ENCODE assay signal across 29 cellular contexts in genomic region chr11:96049426-96049825, GRCh38.
DNase-seq lines count a peak whose midpoint lies in the region; ATAC-seq, FAIRE-seq and TF ChIP-seq lines count a peak whose summit lies in the region.
"Had no signal": no experiment of that assay in that cellular context is flagged by ENCODE, and none has a peak within 500 bp of the region (broad histone marks: within the 10 kb centered on the region; RNA-seq: fewer than 3 reads in every experiment).

No MANE protein-coding gene starts in this region.

- H3K4me1 ChIP-seq in GM12878 (ENCODE audit: control insufficient read depth, insufficient read depth, low read length) (peaks cover 27% of the 10 kb centered on the region), smooth muscle cell (ENCODE audit: low read depth) (peaks cover 36% of the 10 kb centered on the region), gastrocnemius medialis (peaks cover 8 to 9% of the 10 kb centered on the region in 2 donors)
- H3K4me1 ChIP-seq: pancreas, testis had no signal

- no peak for TF ChIP-seq RAD21 in GM12878 (IDR thresholded peaks at IDR 0.05; ENCODE audit: insufficient read depth, low read depth, low read length)

- no peak for FAIRE-seq in GM12878 (lab: Jason Lieb, UNC)
- FAIRE-seq: endothelial cell of umbilical vein, GM18507, HTR-8/SVneo, pancreas had no signal

- no peak overlapping the region for H3K4me3 Mint-ChIP-seq in HFFc6
- no peak overlapping the region for H3K4me3 Mint-ChIP-seq in activated CD4-positive, alpha-beta T cell treated with anti-CD3 and anti-CD28 coated beads for 36 hours
- H3K4me3 Mint-ChIP-seq: activated CD4-positive, alpha-beta T cell treated with anti-CD3 and anti-CD28 coated beads, Interleukin-2, amount 10 ng/mL, durations not matched to agents 24 days and 14 days; activated CD8-positive, alpha-beta memory T cell treated with anti-CD3 and anti-CD28 coated beads, Interleukin-2, amount 10 ng/mL, durations not matched to agents 7 days and 5 days; activated T-cell treated with anti-CD3 and anti-CD28 coated beads, Interleukin-2, amount 50 U/mL, for 72 hours; CD4-positive, alpha-beta memory T cell; GM23338; nephron progenitor cell; T-helper 17 cell had no signal

- RAD21 ChIA-PET in GM12878 (lab: Charles Lee; ENCODE audit: unreplicated experiment): interaction anchor here (8.2 to 9.0 kb wide), 2 partner anchors 36 to 290 kb away, joined by 69 to 213 read pairs; partner anchors contain the start of gene MAML2

- H2AFZ ChIP-seq in GM12878 (ENCODE audit: control insufficient read depth, low read depth, low read length) (no peak overlapping the region), smooth muscle cell (ENCODE audit: low read depth) (no peak overlapping the region)
- H2AFZ ChIP-seq: GM23338 had no signal

- BruUV-seq in GM12878 (replicated peaks; lab: Mats Ljungman, UMichigan): no TSS peak

- no peaks in the 10 kb centered on the region for H4K20me1 ChIP-seq in GM12878 (ENCODE audit: control insufficient read depth, insufficient read depth)
- no peaks in the 10 kb centered on the region for H4K20me1 ChIP-seq in smooth muscle cell (ENCODE audit: low read depth)

- ATAC-seq in GM12878: no peak
- ATAC-seq in activated CD4-positive, alpha-beta T cell treated with anti-CD3 and anti-CD28 coated beads for 36 hours: no peak
- no peak for ATAC-seq in gastrocnemius medialis
- ATAC-seq: activated CD8-positive, alpha-beta memory T cell treated with anti-CD3 and anti-CD28 coated beads, Interleukin-2, amount 10 ng/mL, durations not matched to agents 7 days and 5 days; activated T-cell treated with anti-CD3 and anti-CD28 coated beads, Interleukin-2, amount 50 U/mL, for 72 hours; GM23338; pancreas; T-helper 17 cell had no signal

- TF ChIP-seq POLR2A in GM12878 (IDR thresholded peaks at IDR 0.05; ENCODE audit: low read depth, low read length): no peak
- no peak for TF ChIP-seq POLR2A in gastrocnemius medialis (IDR thresholded peaks at IDR 0.05)

- CTCF ChIA-PET in GM12878 (lab: Yijun Ruan, JAX): interaction anchor here (0.5 to 9.5 kb wide), 4 partner anchors 10 to 347 kb away, joined by 3 to 256 read pairs (median 6); partner anchors contain the start of gene MAML2
- CTCF ChIA-PET in activated CD4-positive, alpha-beta T cell treated with anti-CD3 and anti-CD28 coated beads for 36 hours (lab: Charles Lee): interaction anchor here (0.5 to 1.3 kb wide), 5 partner anchors 35 to 674 kb away, joined by 3 read pairs; partner anchors contain the start of gene MAML2

- H3K9me3 ChIP-seq in GM12878 (replicated peaks; ENCODE audit: control insufficient read depth, insufficient read depth, low read length) (no peaks in the 10 kb centered on the region), smooth muscle cell (replicated peaks; ENCODE audit: low read depth) (no peaks in the 10 kb centered on the region), gastrocnemius medialis (no peaks in the 10 kb centered on the region)
- H3K9me3 ChIP-seq: pancreas, testis had no signal

- POLR2A ChIA-PET in GM12878 (lab: Charles Lee): no interaction called here
- POLR2A ChIA-PET in activated CD4-positive, alpha-beta T cell treated with anti-CD3 and anti-CD28 coated beads for 36 hours (lab: Charles Lee): interaction anchor here (0.6 kb wide), 1 partner anchor 139 kb away, joined by 5 read pairs; no protein-coding TSS in a partner anchor

- WGBS in GM12878 (ENCODE audit: insufficient coverage, insufficient replicate concordance, low lambda C conversion rate, missing lambda C conversion rate): 83% methylated on average over 2 of the region's 2 CpGs
- 8% methylated on average over 2 of the region's 2 CpGs for WGBS in smooth muscle cell (ENCODE audit: low lambda C conversion rate)

- peaks cover 84% of the 10 kb centered on the region for H3K4me1 Mint-ChIP-seq in HFFc6 (ENCODE audit: low read depth)
- peaks cover 78% of the 10 kb centered on the region for H3K4me1 Mint-ChIP-seq in activated CD4-positive, alpha-beta T cell treated with anti-CD3 and anti-CD28 coated beads for 36 hours

- TF ChIP-seq EP300 in GM12878 (IDR thresholded peaks at IDR 0.05; ENCODE audit: borderline replicate concordance in 1 of 2, control insufficient read depth in 1 of 2, low read depth in 2 of 2, low read length in 2 of 2): no peak

- no peaks in the 10 kb centered on the region for H3F3A ChIP-seq in smooth muscle cell (ENCODE audit: low read depth)

- peaks cover 3% of the 10 kb centered on the region; the same call in 1 of the 2 replicates for H3K27me3 Mint-ChIP-seq in HFFc6 (ENCODE audit: insufficient read depth)
- no peaks in the 10 kb centered on the region for H3K27me3 Mint-ChIP-seq in activated CD4-positive, alpha-beta T cell treated with anti-CD3 and anti-CD28 coated beads for 36 hours
- H3K27me3 Mint-ChIP-seq: activated CD4-positive, alpha-beta T cell treated with anti-CD3 and anti-CD28 coated beads, Interleukin-2, amount 10 ng/mL, durations not matched to agents 24 days and 14 days; activated CD8-positive, alpha-beta memory T cell treated with anti-CD3 and anti-CD28 coated beads, Interleukin-2, amount 10 ng/mL, durations not matched to agents 7 days and 5 days; CD4-positive, alpha-beta memory T cell; T-helper 17 cell had no signal

- H3K27ac ChIP-seq in GM12878 (ENCODE audit: control insufficient read depth, insufficient read depth) (no peak overlapping the region), smooth muscle cell (ENCODE audit: low read depth) (peak overlapping the region; percentile 88), gastrocnemius medialis (no peak overlapping the region)
- H3K27ac ChIP-seq: KMS-11, pancreas, testis had no signal

- SMC1A ChIA-PET in GM12878 (lab: Charles Lee; ENCODE audit: uncharacterized antibody, unreplicated experiment): interaction anchor here (1.3 to 9.3 kb wide), 2 partner anchors 35 to 294 kb away, joined by 4 to 85 read pairs; partner anchors contain the start of gene MAML2

- peak; percentile 36 for DNase-seq in HFFc6
- DNase-seq in GM12878 (ENCODE audit: low read depth, low spot score): no peak
- DNase-seq in fibroblast of pulmonary artery (ENCODE audit: low read depth): peak; percentile 71
- DNase-seq in smooth muscle cell (lab: John Stamatoyannopoulos, UW; ENCODE audit: unreplicated experiment): no peak
- no peak for DNase-seq in activated naive CD4-positive, alpha-beta T cell treated with anti-CD3 and anti-CD28 coated beads, Interleukin-2, amount 50 U/mL, for 16 hours
- DNase-seq in activated CD4-positive, alpha-beta T cell treated with anti-CD3 and anti-CD28 coated beads for 36 hours: no peak
- no peak for DNase-seq in gastrocnemius medialis
- DNase-seq: activated CD4-positive, alpha-beta T cell treated with anti-CD3 and anti-CD28 coated beads, Interleukin-2, amount 10 ng/mL, durations not matched to agents 24 days and 14 days; activated CD8-positive, alpha-beta memory T cell treated with anti-CD3 and anti-CD28 coated beads, Interleukin-2, amount 10 ng/mL, durations not matched to agents 7 days and 5 days; activated naive CD4-positive, alpha-beta T cell treated with Interleukin-2 at 50 U/mL for 16 hours; activated T-cell treated with anti-CD3 and anti-CD28 coated beads, Interleukin-2, amount 50 U/mL, for 72 hours; amygdala; CD4-positive, alpha-beta memory T cell; GDM1; islet precursor cell; NCI-H526; nephron progenitor cell; pancreas; right cardiac atrium; RPMI8226; stimulated activated CD4-positive, alpha-beta T cell treated with anti-CD3 and anti-CD28 coated beads, Interleukin-4, amount 100 ng/mL, for 4 hours; stimulated activated naive CD4-positive, alpha-beta T cell; T-helper 17 cell; testis had no signal

- H3K4me2 ChIP-seq in GM12878 (ENCODE audit: control insufficient read depth, insufficient read depth) (no peak overlapping the region), smooth muscle cell (peak overlapping the region; percentile 46)
- H3K4me2 ChIP-seq: GM23338, KMS-11 had no signal

- H3K4me3 ChIP-seq in GM12878 (no peak overlapping the region), fibroblast of pulmonary artery (replicated peaks; ENCODE audit: low read depth, low read length) (no peak overlapping the region), smooth muscle cell (no peak overlapping the region), gastrocnemius medialis (no peak overlapping the region)
- H3K4me3 ChIP-seq: GM23338, pancreas, testis had no signal

- H3K9ac ChIP-seq in GM12878 (ENCODE audit: control insufficient read depth, insufficient read depth, low read length): no peak overlapping the region
- H3K9ac ChIP-seq in smooth muscle cell (ENCODE audit: low read depth): no peak overlapping the region
- H3K9ac ChIP-seq: KMS-11 had no signal

- H3K36me3 ChIP-seq in GM12878 (ENCODE audit: control insufficient read depth in 2 of 2, insufficient read depth in 2 of 2, low read length in 1 of 2): no peaks in the 10 kb centered on the region; a peak in 2 of 4 replicates
- H3K36me3 ChIP-seq in smooth muscle cell (ENCODE audit: low read depth): no peaks in the 10 kb centered on the region
- no peaks in the 10 kb centered on the region for H3K36me3 ChIP-seq in gastrocnemius medialis
- H3K36me3 ChIP-seq: pancreas had no signal

- in situ Hi-C loops in GM12878 (cut with MboI) (no loop called here), gastrocnemius medialis (cut with MboI; ENCODE audit: low sequenced_read_pairs in 4 of 4) (no loop called here)

- H3K27ac Mint-ChIP-seq in HFFc6: peak overlapping the region; percentile 70
- no peak overlapping the region for H3K27ac Mint-ChIP-seq in activated CD4-positive, alpha-beta T cell treated with anti-CD3 and anti-CD28 coated beads for 36 hours
- H3K27ac Mint-ChIP-seq: activated CD4-positive, alpha-beta T cell treated with anti-CD3 and anti-CD28 coated beads, Interleukin-2, amount 10 ng/mL, durations not matched to agents 24 days and 14 days; activated CD8-positive, alpha-beta memory T cell treated with anti-CD3 and anti-CD28 coated beads, Interleukin-2, amount 10 ng/mL, durations not matched to agents 7 days and 5 days; activated T-cell treated with anti-CD3 and anti-CD28 coated beads, Interleukin-2, amount 50 U/mL, for 72 hours; GM23338; nephron progenitor cell; T-helper 17 cell had no signal

- intact Hi-C loops in GM12878 (cut with micrococcal nuclease; ENCODE audit: unreplicated experiment): no loop called here
- intact Hi-C loops in activated CD4-positive, alpha-beta T cell treated with anti-CD3 and anti-CD28 coated beads for 36 hours (cut with DNase I, micrococcal nuclease): no loop called here
- intact Hi-C loops in gastrocnemius medialis (cut with DNase I; ENCODE audit: low total_unique reads): no loop called here

- H3K27me3 ChIP-seq in GM12878 (replicated peaks in 1 of 2; ENCODE audit: control insufficient read depth in 2 of 2, insufficient read depth in 2 of 2, low read length in 1 of 2): no peaks in the 10 kb centered on the region
- H3K27me3 ChIP-seq in smooth muscle cell (ENCODE audit: low read depth): no peaks in the 10 kb centered on the region
- no peaks in the 10 kb centered on the region for H3K27me3 ChIP-seq in gastrocnemius medialis
- H3K27me3 ChIP-seq: pancreas, testis had no signal

- no peak for TF ChIP-seq CTCF in HFFc6 (IDR thresholded peaks at IDR 0.05)
- no peak for TF ChIP-seq CTCF in GM12878 (IDR thresholded peaks at IDR 0.05 in 2 of 3, conservative IDR thresholded peaks at IDR 0.05 in 1 of 3; ENCODE audit: control insufficient read depth in 2 of 3, extremely low read depth in 1 of 3, insufficient read depth in 1 of 3, low read depth in 3 of 3, low read length in 3 of 3)
- TF ChIP-seq CTCF in fibroblast of pulmonary artery (IDR thresholded peaks at IDR 0.05; ENCODE audit: low read length, missing control alignments): no peak
- TF ChIP-seq CTCF in smooth muscle cell (IDR thresholded peaks at IDR 0.05; ENCODE audit: borderline replicate concordance, insufficient read depth, poor library complexity, severe bottlenecking): no peak
- no peak for TF ChIP-seq CTCF in gastrocnemius medialis (IDR thresholded peaks at IDR 0.05 in 4 of 5, conservative IDR thresholded peaks at IDR 0.05 in 1 of 5)

- H3K9me3 Mint-ChIP-seq in HFFc6: no peaks in the 10 kb centered on the region
- H3K9me3 Mint-ChIP-seq in activated CD4-positive, alpha-beta T cell treated with anti-CD3 and anti-CD28 coated beads for 36 hours (ENCODE audit: low read depth): no peaks in the 10 kb centered on the region
- H3K9me3 Mint-ChIP-seq: CD4-positive, alpha-beta memory T cell; GM23338; nephron progenitor cell had no signal

- peaks cover 10% of the 10 kb centered on the region for H3K36me3 Mint-ChIP-seq in HFFc6 (ENCODE audit: low read depth)
- H3K36me3 Mint-ChIP-seq in activated CD4-positive, alpha-beta T cell treated with anti-CD3 and anti-CD28 coated beads for 36 hours (ENCODE audit: low read depth): peaks cover 56% of the 10 kb centered on the region

- H3K79me2 ChIP-seq in GM12878 (ENCODE audit: control insufficient read depth, insufficient read depth, low read length) (peaks cover 3% of the 10 kb centered on the region; the same call in 1 of the 2 replicates), smooth muscle cell (ENCODE audit: low read depth) (peaks cover 52% of the 10 kb centered on the region)

Comparison
In these comparisons a context has a peak if more than half of its experiments do, and no peak if none do; other contexts are left out.
1. DNase-seq: peak in HFFc6 (single experiment) and fibroblast of pulmonary artery (single experiment); none in GM12878 (single experiment), smooth muscle cell (single experiment), activated naive CD4-positive, alpha-beta T cell treated with anti-CD3 and anti-CD28 coated beads, Interleukin-2, amount 50 U/mL, for 16 hours (single experiment), activated CD4-positive, alpha-beta T cell treated with anti-CD3 and anti-CD28 coated beads for 36 hours (single experiment) and gastrocnemius medialis (0 of 2).